Comparison of ENCODE assay signal across 17 cellular contexts in the genomic region with DNA sequence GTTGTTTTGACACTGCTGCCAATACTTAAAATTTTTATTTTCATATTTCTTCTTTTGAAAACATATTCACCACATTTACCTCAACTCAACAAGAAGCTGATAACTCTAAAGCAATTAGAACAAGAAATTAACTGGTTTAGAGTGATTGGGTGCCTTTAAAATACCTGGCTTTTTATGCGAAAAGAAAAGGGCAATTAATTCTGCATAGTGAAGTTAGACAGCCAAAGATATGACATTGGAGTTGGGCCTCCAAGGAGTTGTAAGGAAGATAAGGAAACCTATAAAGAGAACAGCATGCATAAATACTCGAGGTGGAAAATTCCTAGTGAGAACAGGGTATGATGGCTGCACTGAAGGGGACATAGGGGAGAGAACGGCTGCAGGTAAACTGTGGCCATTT. TPM values are rescaled to one million over a fixed set of nuclear protein-coding genes. Genes with fewer than 3 reads are reported as not detected.
DNase-seq lines count a peak whose midpoint lies in the region; ATAC-seq, FAIRE-seq and TF ChIP-seq lines count a peak whose summit lies in the region.
"Had no signal": no experiment of that assay in that cellular context is flagged by ENCODE, and none has a peak within 500 bp of the region (broad histone marks: within the 10 kb centered on the region; RNA-seq: fewer than 3 reads in every experiment).

No MANE protein-coding gene starts in this region.

- CTCF ChIA-PET in A549 (lab: Yijun Ruan, JAX), result interaction anchor here (1.0 to 2.1 kb wide), 2 partner anchors 13 to 266 kb away, joined by 3 to 7 read pairs; partner anchors contain the start of gene SLC30A5
- CTCF ChIA-PET in HEK293 (lab: Yijun Ruan, JAX), result interaction anchor here (1.0 kb wide), 1 partner anchor 32 kb away, joined by 3 read pairs; no protein-coding TSS in a partner anchor
- CTCF ChIA-PET in GM12878 (lab: Yijun Ruan, JAX), result interaction anchor here (0.8 to 1.0 kb wide), 2 partner anchors 23 to 25 kb away, joined by 3 read pairs; no protein-coding TSS in a partner anchor

- H3K4me2 ChIP-seq in A549, result no peak overlapping the region
- no peak overlapping the region for H3K4me2 ChIP-seq in GM12878 (ENCODE audit: control insufficient read depth, insufficient read depth)

- H3K27me3 ChIP-seq in GM12878 (replicated peaks in 1 of 2; ENCODE audit: control insufficient read depth in 2 of 2, insufficient read depth in 2 of 2, low read length in 1 of 2), result no peaks in the 10 kb centered on the region

- H3K9me3 ChIP-seq in A549, result no peaks in the 10 kb centered on the region
- no peaks in the 10 kb centered on the region for H3K9me3 ChIP-seq in HEK293 (ENCODE audit: control insufficient read depth, insufficient read depth, low read depth, low read length)
- H3K9me3 ChIP-seq in GM12878 (replicated peaks; ENCODE audit: control insufficient read depth, insufficient read depth, low read length), result no peaks in the 10 kb centered on the region
- H3K9me3 ChIP-seq: Caco-2 had no signal

- peaks cover 42% of the 10 kb centered on the region for H3K4me1 Mint-ChIP-seq in activated naive CD4-positive, alpha-beta T cell treated with anti-CD3 and anti-CD28 coated beads, Interleukin-2, amount 50 U/mL, for 24 hours

- H3K27ac ChIP-seq in A549 (no peak overlapping the region), HEK293 (ENCODE audit: extremely low read depth, low read depth, low read length) (no peak overlapping the region), GM12878 (ENCODE audit: control insufficient read depth, insufficient read depth) (no peak overlapping the region)
- H3K27ac ChIP-seq: HL-60 had no signal

- no peak for DNase-seq in activated naive CD4-positive, alpha-beta T cell (lab: John Stamatoyannopoulos, UW)
- DNase-seq in A549 (ENCODE audit: low read depth in 1 of 2, low spot score in 1 of 2) (no peak), GM12878 (ENCODE audit: low read depth, low spot score) (no peak), head of caudate nucleus (no peak), cerebellar nuclear complex (lab: John Stamatoyannopoulos, UW) (no peak)
- DNase-seq: Caco-2; CD8-positive, alpha-beta memory T cell; DND-41; GDM1; HCEC 1CT had no signal

- ATAC-seq in A549 (no peak), GM12878 (no peak), GM21576 (IDR thresholded peaks at IDR 0.05; ENCODE audit: unreplicated experiment) (no peak)

- H2AFZ ChIP-seq in GM12878 (ENCODE audit: control insufficient read depth, low read depth, low read length), result no peak overlapping the region

- H3K27ac Mint-ChIP-seq in activated naive CD4-positive, alpha-beta T cell treated with anti-CD3 and anti-CD28 coated beads, Interleukin-2, amount 50 U/mL, for 24 hours, result peak overlapping the region; percentile 2

- no peak overlapping the region for H3K4me3 Mint-ChIP-seq in activated naive CD4-positive, alpha-beta T cell treated with anti-CD3 and anti-CD28 coated beads, Interleukin-2, amount 50 U/mL, for 24 hours
- H3K4me3 Mint-ChIP-seq: CD14-positive monocyte; CD8-positive, alpha-beta memory T cell had no signal

- TF ChIP-seq RAD21 in A549 (conservative IDR thresholded peaks at IDR 0.05 in 1 of 2, IDR thresholded peaks at IDR 0.05 in 1 of 2) (no peak), GM12878 (IDR thresholded peaks at IDR 0.05; ENCODE audit: insufficient read depth, low read depth, low read length) (no peak)

- FAIRE-seq in A549 (lab: Jason Lieb, UNC) (peak; percentile 46), GM12878 (lab: Jason Lieb, UNC) (no peak)
- FAIRE-seq: GM19239 had no signal

- SMC1A ChIA-PET in GM12878 (lab: Charles Lee; ENCODE audit: uncharacterized antibody, unreplicated experiment), result no interaction called here

- in situ Hi-C loops in GM12878 (cut with MboI), result no loop called here

- POLR2A ChIA-PET in A549 (lab: Yijun Ruan, JAX) (no interaction called here), HEK293 (lab: Yijun Ruan, JAX) (no interaction called here), GM12878 (lab: Charles Lee) (no interaction called here)

- BruUV-seq in GM12878 (replicated peaks; lab: Mats Ljungman, UMichigan), result TSS peak; percentile 20

- H3K9me3 Mint-ChIP-seq in activated naive CD4-positive, alpha-beta T cell treated with anti-CD3 and anti-CD28 coated beads, Interleukin-2, amount 50 U/mL, for 24 hours, result no peaks in the 10 kb centered on the region
- H3K9me3 Mint-ChIP-seq: CD14-positive monocyte; CD8-positive, alpha-beta memory T cell had no signal

- no peaks in the 10 kb centered on the region for H4K20me1 ChIP-seq in GM12878 (ENCODE audit: control insufficient read depth, insufficient read depth)

- H3K36me3 ChIP-seq in HEK293 (ENCODE audit: control insufficient read depth in 2 of 2, insufficient read depth in 1 of 2, low read length in 2 of 2) (peaks cover 34 to 42% of the 10 kb centered on the region in 2 experiments), GM12878 (ENCODE audit: control insufficient read depth in 2 of 2, insufficient read depth in 2 of 2, low read length in 1 of 2) (peaks cover 0 to 7% of the 10 kb centered on the region in 2 experiments; a peak in 2 of 4 replicates)

- intact Hi-C loops in GM12878 (cut with micrococcal nuclease; ENCODE audit: unreplicated experiment) (loop anchor here (10.0 kb wide), 3 partner anchors 95 to 195 kb away; partner anchors contain the start of genes CCNB1 and CDK7), head of caudate nucleus (cut with DNase I) (loop anchor here (10.0 kb wide), 1 partner anchor 265 kb away; the partner anchor contains the start of gene SLC30A5)

- TF ChIP-seq CTCF in A549 (IDR thresholded peaks at IDR 0.05) (no peak), HEK293 (tag by site-specific recombination; IDR thresholded peaks at IDR 0.05) (no peak), GM12878 (IDR thresholded peaks at IDR 0.05 in 2 of 3, conservative IDR thresholded peaks at IDR 0.05 in 1 of 3; ENCODE audit: control insufficient read depth in 2 of 3, extremely low read depth in 1 of 3, insufficient read depth in 1 of 3, low read depth in 3 of 3, low read length in 3 of 3) (no peak)

- H3K4me1 ChIP-seq in A549 (no peaks in the 10 kb centered on the region), HEK293 (ENCODE audit: control insufficient read depth, insufficient read depth, low read length) (peaks cover 5% of the 10 kb centered on the region), GM12878 (ENCODE audit: control insufficient read depth, insufficient read depth, low read length) (no peaks in the 10 kb centered on the region)
- H3K4me1 ChIP-seq: Caco-2 had no signal

- H3K27me3 Mint-ChIP-seq in activated naive CD4-positive, alpha-beta T cell treated with anti-CD3 and anti-CD28 coated beads, Interleukin-2, amount 50 U/mL, for 24 hours, result no peaks in the 10 kb centered on the region
- H3K27me3 Mint-ChIP-seq: CD8-positive, alpha-beta memory T cell had no signal

- RAD21 ChIA-PET in GM12878 (lab: Charles Lee; ENCODE audit: unreplicated experiment), result no interaction called here

- 85% methylated on average over 3 of the region's 3 CpGs for WGBS in A549 (ENCODE audit: missing lambda C conversion rate)
- WGBS in GM12878 (ENCODE audit: insufficient coverage, insufficient replicate concordance, low lambda C conversion rate, missing lambda C conversion rate), result 100% methylated on average over 3 of the region's 3 CpGs

- H3K79me2 ChIP-seq in GM12878 (ENCODE audit: control insufficient read depth, insufficient read depth, low read length), result peaks cover 8% of the 10 kb centered on the region

- TF ChIP-seq POLR2A in A549 (IDR thresholded peaks at IDR 0.05; ENCODE audit: low read length), result no peak
- TF ChIP-seq POLR2A in GM12878 (IDR thresholded peaks at IDR 0.05; ENCODE audit: low read depth, low read length), result no peak

- peaks cover 16% of the 10 kb centered on the region for H3K36me3 Mint-ChIP-seq in activated naive CD4-positive, alpha-beta T cell treated with anti-CD3 and anti-CD28 coated beads, Interleukin-2, amount 50 U/mL, for 24 hours

- H3K4me3 ChIP-seq in A549 (no peak overlapping the region), HEK293 (ENCODE audit: low read depth, low read length) (no peak overlapping the region), GM12878 (no peak overlapping the region)

- TF ChIP-seq EP300 in A549 (IDR thresholded peaks at IDR 0.05), result no peak
- TF ChIP-seq EP300 in GM12878 (IDR thresholded peaks at IDR 0.05; ENCODE audit: borderline replicate concordance in 1 of 2, control insufficient read depth in 1 of 2, low read depth in 2 of 2, low read length in 2 of 2), result no peak

- no peak overlapping the region for H3K9ac ChIP-seq in GM12878 (ENCODE audit: control insufficient read depth, insufficient read depth, low read length)

RNA-seq across cellular contexts. Expression of gene AK6, which starts 9.6 kb away (rescaled TPM):
- polyA plus RNA-seq in A549 (2011; rRNA removed) (68.8 and 108 TPM in 2 replicates), A549 (2017; fragmentation: RNase III; extraction: RNeasy Plus Mini Kit Qiagen cat#74134 plus additional on column Dnase treatment) (83.4 to 86.6 TPM (median 85.3 TPM) in 3 replicates), GM12878 (2011; rRNA removed) (88.2 and 155 TPM in 2 replicates), GM12878 (2014; fragmentation: Illumina TruSeq; extraction: Trizol) (72.7 and 84.7 TPM in 2 replicates), GM12878 (2014; fragmentation: Nextera tagmentation; extraction: Ambion mirVana) (100 to 1,000 TPM; 396 to 446 TPM), GM12878 (2014; rRNA removed) (85.0 and 94.3 TPM in 2 replicates), GM12878 (2016; fragmentation: Nextera tagmentation; extraction: Ambion mirVana) (100 to 1,000 TPM; 254 to 271 TPM)
- 16.4 and 22.8 TPM in 2 replicates for polyA plus RNA-seq in A549 (2012; cell fraction: cytosol; rRNA removed)
- 3.3 and 6.2 TPM in 2 replicates for polyA plus RNA-seq in A549 (2012; cell fraction: nucleus; rRNA removed)
- 7.7 and 9.1 TPM in 2 replicates for polyA minus RNA-seq in A549 (2011; rRNA and poly(A)+ RNA removed)
- total RNA-seq in GM12878 (2013; cell fraction: nucleolus; rRNA removed), result 16.1 and 19.0 TPM in 2 replicates
- total RNA-seq in GM12878 (2014; rRNA removed) (45.2 and 64.5 TPM in 2 replicates), GM12878 (2014; rRNA removed; fragmentation: Illumina TruSeq; extraction: Trizol) (62.6 and 64.5 TPM in 2 replicates), GM12878 (2021) (50.7 and 53.5 TPM in 2 replicates)
- 19.4 TPM for polyA plus RNA-seq in GM12878 (2011; ENCODE audit: low read depth)
- 15.1 and 15.4 TPM in 2 replicates for polyA plus RNA-seq in GM12878 (2011; cell fraction: cytosol; rRNA removed)
- 22.3 and 31.5 TPM in 2 replicates for polyA plus RNA-seq in GM12878 (2011; cell fraction: nucleus; rRNA removed)
- 66.5 and 73.9 TPM in 2 replicates for polyA plus RNA-seq in GM12878 (2012)
- 7.7 and 17.6 TPM in 2 replicates for polyA minus RNA-seq in GM12878 (2011; rRNA and poly(A)+ RNA removed)
- polyA minus RNA-seq in GM12878 (2011; cell fraction: cytosol; rRNA and poly(A)+ RNA removed), result 11.5 and 18.9 TPM in 2 replicates
- 2.9 and 4.0 TPM in 2 replicates for polyA minus RNA-seq in GM12878 (2011; cell fraction: nucleus; rRNA and poly(A)+ RNA removed)

RNA-seq across cellular contexts. Expression of gene TAF9, which starts 9.6 kb away (rescaled TPM):
- 256 and 269 TPM in 2 replicates for polyA plus RNA-seq in A549 (2011; rRNA removed)
- 97.5 and 98.4 TPM in 2 replicates for polyA plus RNA-seq in A549 (2012; cell fraction: cytosol; rRNA removed)
- polyA plus RNA-seq in A549 (2012; cell fraction: nucleus; rRNA removed), result 28.3 and 49.4 TPM in 2 replicates
- 112 to 123 TPM (median 118 TPM) in 3 replicates for polyA plus RNA-seq in A549 (2017; fragmentation: RNase III; extraction: RNeasy Plus Mini Kit Qiagen cat#74134 plus additional on column Dnase treatment)
- 55.0 and 60.5 TPM in 2 replicates for polyA minus RNA-seq in A549 (2011; rRNA and poly(A)+ RNA removed)
- 63.2 and 67.2 TPM in 2 replicates for total RNA-seq in GM12878 (2013; cell fraction: nucleolus; rRNA removed)
- 96.0 and 106 TPM in 2 replicates for total RNA-seq in GM12878 (2014; rRNA removed)
- 96.9 and 102 TPM in 2 replicates for total RNA-seq in GM12878 (2014; rRNA removed; fragmentation: Illumina TruSeq; extraction: Trizol)
- total RNA-seq in GM12878 (2021), result 64.4 and 64.8 TPM in 2 replicates
- 85.6 TPM for polyA plus RNA-seq in GM12878 (2011; ENCODE audit: low read depth)
- 171 and 220 TPM in 2 replicates for polyA plus RNA-seq in GM12878 (2011; rRNA removed)
- 91.9 and 146 TPM in 2 replicates for polyA plus RNA-seq in GM12878 (2011; cell fraction: cytosol; rRNA removed)
- 64.4 and 67.3 TPM in 2 replicates for polyA plus RNA-seq in GM12878 (2011; cell fraction: nucleus; rRNA removed)
- polyA plus RNA-seq in GM12878 (2012), result 67.5 and 81.9 TPM in 2 replicates
- polyA plus RNA-seq in GM12878 (2014; fragmentation: Illumina TruSeq; extraction: Trizol), result 152 and 175 TPM in 2 replicates
- 100 to 1,000 TPM; 191 to 318 TPM for polyA plus RNA-seq in GM12878 (2014; fragmentation: Nextera tagmentation; extraction: Ambion mirVana)
- polyA plus RNA-seq in GM12878 (2014; rRNA removed), result 87.3 and 95.7 TPM in 2 replicates
- polyA plus RNA-seq in GM12878 (2016; fragmentation: Nextera tagmentation; extraction: Ambion mirVana), result 100 to 1,000 TPM; 149 to 165 TPM
- 61.2 and 109 TPM in 2 replicates for polyA minus RNA-seq in GM12878 (2011; rRNA and poly(A)+ RNA removed)
- polyA minus RNA-seq in GM12878 (2011; cell fraction: cytosol; rRNA and poly(A)+ RNA removed), result 14.6 and 17.5 TPM in 2 replicates
- polyA minus RNA-seq in GM12878 (2011; cell fraction: nucleus; rRNA and poly(A)+ RNA removed), result 34.6 and 50.6 TPM in 2 replicates

RNA-seq across cellular contexts. Expression of gene RAD17, which starts 9.9 kb away (rescaled TPM):
- polyA plus RNA-seq in A549 (2011; rRNA removed) (24.3 TPM in 2 replicates), A549 (2017; fragmentation: RNase III; extraction: RNeasy Plus Mini Kit Qiagen cat#74134 plus additional on column Dnase treatment) (12.8 to 13.3 TPM (median 13.2 TPM) in 3 replicates), GM12878 (2011; rRNA removed) (55.4 and 60.7 TPM in 2 replicates), GM12878 (2014; fragmentation: Illumina TruSeq; extraction: Trizol) (47.9 and 77.7 TPM in 2 replicates), GM12878 (2014; fragmentation: Nextera tagmentation; extraction: Ambion mirVana) (10 to 100 TPM; 23.9 to 30.8 TPM), GM12878 (2014; rRNA removed) (46.7 and 47.5 TPM in 2 replicates), GM12878 (2016; fragmentation: Nextera tagmentation; extraction: Ambion mirVana) (10 to 100 TPM; 43.9 to 46.6 TPM)
- polyA plus RNA-seq in A549 (2012; cell fraction: cytosol; rRNA removed), result 6.6 and 7.4 TPM in 2 replicates
- 6.5 and 10.1 TPM in 2 replicates for polyA plus RNA-seq in A549 (2012; cell fraction: nucleus; rRNA removed)
- polyA minus RNA-seq in A549 (2011; rRNA and poly(A)+ RNA removed), result 22.8 and 25.5 TPM in 2 replicates
- 77.8 and 86.5 TPM in 2 replicates for total RNA-seq in GM12878 (2013; cell fraction: nucleolus; rRNA removed)
- total RNA-seq in GM12878 (2014; rRNA removed) (34.9 and 44.7 TPM in 2 replicates), GM12878 (2014; rRNA removed; fragmentation: Illumina TruSeq; extraction: Trizol) (43.4 and 44.4 TPM in 2 replicates), GM12878 (2021) (32.7 and 35.9 TPM in 2 replicates)
- 17.7 TPM for polyA plus RNA-seq in GM12878 (2011; ENCODE audit: low read depth)
- 26.9 and 29.8 TPM in 2 replicates for polyA plus RNA-seq in GM12878 (2011; cell fraction: cytosol; rRNA removed)
- polyA plus RNA-seq in GM12878 (2011; cell fraction: nucleus; rRNA removed), result 35.1 and 44.9 TPM in 2 replicates
- 28.8 and 32.2 TPM in 2 replicates for polyA plus RNA-seq in GM12878 (2012)
- 34.0 and 56.0 TPM in 2 replicates for polyA minus RNA-seq in GM12878 (2011; rRNA and poly(A)+ RNA removed)
- polyA minus RNA-seq in GM12878 (2011; cell fraction: cytosol; rRNA and poly(A)+ RNA removed), result 18.9 and 22.1 TPM in 2 replicates
- polyA minus RNA-seq in GM12878 (2011; cell fraction: nucleus; rRNA and poly(A)+ RNA removed), result 55.6 and 92.6 TPM in 2 replicates

RNA-seq across cellular contexts. Expression of gene CCDC125, which starts 27.1 kb away (rescaled TPM):
- polyA plus RNA-seq in A549 (2011; rRNA removed) (6.6 and 8.8 TPM in 2 replicates), A549 (2017; fragmentation: RNase III; extraction: RNeasy Plus Mini Kit Qiagen cat#74134 plus additional on column Dnase treatment) (4.7 to 4.9 TPM (median 4.8 TPM) in 3 replicates), GM12878 (2011; rRNA removed) (6.6 and 9.9 TPM in 2 replicates), GM12878 (2014; fragmentation: Illumina TruSeq; extraction: Trizol) (11.6 and 15.4 TPM in 2 replicates), GM12878 (2014; fragmentation: Nextera tagmentation; extraction: Ambion mirVana) (1 to 10 TPM; 6.4 to 6.5 TPM), GM12878 (2014; rRNA removed) (7.3 and 8.2 TPM in 2 replicates), GM12878 (2016; fragmentation: Nextera tagmentation; extraction: Ambion mirVana) (1 to 10 TPM; 7.7 to 8.7 TPM)
- polyA plus RNA-seq in A549 (2012; cell fraction: cytosol; rRNA removed), result 1.2 and 1.3 TPM in 2 replicates
- 1.1 and 1.8 TPM in 2 replicates for polyA plus RNA-seq in A549 (2012; cell fraction: nucleus; rRNA removed)
- 3.6 TPM in 2 replicates for polyA minus RNA-seq in A549 (2011; rRNA and poly(A)+ RNA removed)
- 50.2 and 52.9 TPM in 2 replicates for total RNA-seq in GM12878 (2013; cell fraction: nucleolus; rRNA removed)
- total RNA-seq in GM12878 (2014; rRNA removed) (3.6 and 5.1 TPM in 2 replicates), GM12878 (2014; rRNA removed; fragmentation: Illumina TruSeq; extraction: Trizol) (11.0 and 12.3 TPM in 2 replicates), GM12878 (2021) (9.8 and 10.1 TPM in 2 replicates)
- 4.1 TPM for polyA plus RNA-seq in GM12878 (2011; ENCODE audit: low read depth)
- 1.9 and 2.4 TPM in 2 replicates for polyA plus RNA-seq in GM12878 (2011; cell fraction: cytosol; rRNA removed)
- 6.6 and 6.8 TPM in 2 replicates for polyA plus RNA-seq in GM12878 (2011; cell fraction: nucleus; rRNA removed)
- 5.6 and 7.1 TPM in 2 replicates for polyA plus RNA-seq in GM12878 (2012)
- 6.0 and 8.4 TPM in 2 replicates for polyA minus RNA-seq in GM12878 (2011; rRNA and poly(A)+ RNA removed)
- 2.5 and 2.7 TPM in 2 replicates for polyA minus RNA-seq in GM12878 (2011; cell fraction: cytosol; rRNA and poly(A)+ RNA removed)
- polyA minus RNA-seq in GM12878 (2011; cell fraction: nucleus; rRNA and poly(A)+ RNA removed), result 3.3 and 5.1 TPM in 2 replicates

RNA-seq across cellular contexts. Expression of gene MARVELD2, which starts 55.2 kb away (rescaled TPM):
- polyA plus RNA-seq in A549 (2011; rRNA removed) (9.3 and 10.2 TPM in 2 replicates), A549 (2017; fragmentation: RNase III; extraction: RNeasy Plus Mini Kit Qiagen cat#74134 plus additional on column Dnase treatment) (2.3 to 2.9 TPM (median 2.3 TPM) in 3 replicates), GM12878 (2011; rRNA removed) (0.37 and 0.53 TPM in 2 replicates), GM12878 (2014; fragmentation: Illumina TruSeq; extraction: Trizol) (4.0 and 6.4 TPM in 2 replicates), GM12878 (2014; fragmentation: Nextera tagmentation; extraction: Ambion mirVana) (1 to 10 TPM; 2.3 to 3.5 TPM), GM12878 (2014; rRNA removed) (4.0 and 4.5 TPM in 2 replicates), GM12878 (2016; fragmentation: Nextera tagmentation; extraction: Ambion mirVana) (1 to 10 TPM; 3.3 to 3.6 TPM)
- 1.6 and 1.9 TPM in 2 replicates for polyA plus RNA-seq in A549 (2012; cell fraction: cytosol; rRNA removed)
- 0.94 and 1.1 TPM in 2 replicates for polyA plus RNA-seq in A549 (2012; cell fraction: nucleus; rRNA removed)
- polyA minus RNA-seq in A549 (2011; rRNA and poly(A)+ RNA removed), result 14.0 and 17.8 TPM in 2 replicates
- total RNA-seq in GM12878 (2013; cell fraction: nucleolus; rRNA removed), result 3.9 and 4.4 TPM in 2 replicates
- total RNA-seq in GM12878 (2014; rRNA removed) (4.9 and 6.7 TPM in 2 replicates), GM12878 (2014; rRNA removed; fragmentation: Illumina TruSeq; extraction: Trizol) (6.2 TPM in 2 replicates), GM12878 (2021) (6.1 and 6.2 TPM in 2 replicates)
- 0.88 TPM for polyA plus RNA-seq in GM12878 (2011; ENCODE audit: low read depth)
- 0.32 and 0.33 TPM in 2 replicates for polyA plus RNA-seq in GM12878 (2011; cell fraction: cytosol; rRNA removed)
- 0.31 TPM in 2 replicates for polyA plus RNA-seq in GM12878 (2011; cell fraction: nucleus; rRNA removed)
- 1.1 and 1.2 TPM in 2 replicates for polyA plus RNA-seq in GM12878 (2012)
- 0.95 and 1.5 TPM in 2 replicates for polyA minus RNA-seq in GM12878 (2011; rRNA and poly(A)+ RNA removed)
- 0.40 TPM in 1 of 2 replicates, not detected in the other for polyA minus RNA-seq in GM12878 (2011; cell fraction: cytosol; rRNA and poly(A)+ RNA removed)
- 1.8 and 1.9 TPM in 2 replicates for polyA minus RNA-seq in GM12878 (2011; cell fraction: nucleus; rRNA and poly(A)+ RNA removed)
- total RNA-seq: A172 had no signal
